Comparison of ENCODE assay signal across 14 cellular contexts in genomic region chr3:124504332-124505059, GRCh38.
DNase-seq lines count a peak whose midpoint lies in the region; ATAC-seq and TF ChIP-seq lines count a peak whose summit lies in the region.
"Had no signal": no experiment of that assay in that cellular context is flagged by ENCODE, and none has a peak within 500 bp of the region (broad histone marks: within the 10 kb centered on the region; RNA-seq: fewer than 3 reads in every experiment).

No MANE protein-coding gene starts in this region.

- TF ChIP-seq CTCF in fibroblast of the aortic adventitia (IDR thresholded peaks at IDR 0.05; ENCODE audit: insufficient read depth, low read length), result no peak
- no peak for TF ChIP-seq CTCF in testis (IDR thresholded peaks at IDR 0.05)
- no peak for TF ChIP-seq CTCF in ovary (IDR thresholded peaks at IDR 0.05)

- TF ChIP-seq POLR2A in testis (IDR thresholded peaks at IDR 0.05) (no peak), ovary (IDR thresholded peaks at IDR 0.05) (no peak)

- H3K27me3 ChIP-seq in testis, result no peaks in the 10 kb centered on the region
- no peaks in the 10 kb centered on the region for H3K27me3 ChIP-seq in ovary
- H3K27me3 ChIP-seq: brain microvascular endothelial cell had no signal

- no peaks in the 10 kb centered on the region for H3K36me3 ChIP-seq in testis (ENCODE audit: low read depth, missing control alignments)
- no peaks in the 10 kb centered on the region for H3K36me3 ChIP-seq in ovary
- H3K36me3 ChIP-seq: brain microvascular endothelial cell had no signal

- TF ChIP-seq EP300 in ovary (IDR thresholded peaks at IDR 0.05), result no peak

- H3K4me1 ChIP-seq in testis, result peaks cover 13% of the 10 kb centered on the region
- no peaks in the 10 kb centered on the region for H3K4me1 ChIP-seq in ovary (ENCODE audit: insufficient read depth)

- ATAC-seq in SK-N-SH treated with all-trans-retinoic acid at 6 μM for 48 hours, result peak; percentile 99
- no peak for ATAC-seq in HG03469 (IDR thresholded peaks at IDR 0.05; ENCODE audit: unreplicated experiment)
- ATAC-seq: T-helper 17 cell had no signal

- DNase-seq in NCI-H2196 (lab: John Stamatoyannopoulos, UW; ENCODE audit: unreplicated experiment) (peak; percentile 29), NCI-H2196 treated with DMSO at 0.1 percent for 48 hours (lab: John Stamatoyannopoulos, UW; ENCODE audit: unreplicated experiment) (no peak), fibroblast of the aortic adventitia (ENCODE audit: low read depth) (peak; percentile 39), testis (peak; percentile 66), ovary (no peak), GF-D8 (lab: John Stamatoyannopoulos, UW) (no peak)
- DNase-seq: ACHN; activated CD8-positive, alpha-beta memory T cell treated with anti-CD3 and anti-CD28 coated beads, Interleukin-2, amount 50 U/mL, for 4 hours; brain microvascular endothelial cell; midbrain; NCI-H526; T-helper 17 cell had no signal

- intact Hi-C loops in testis (cut with DNase I; ENCODE audit: low total_unique reads) (no loop called here), ovary (cut with DNase I) (no loop called here)

- WGBS in testis, 2 donors, result 43 to 60% methylated on average over 1 of the region's 1 CpG
- WGBS in ovary, 3 donors, result 40 to 50% (median 44%) methylated on average over 1 of the region's 1 CpG

- H3K27ac ChIP-seq in testis (peak overlapping the region; percentile 42 to 66), ovary (no peak overlapping the region)
- H3K27ac ChIP-seq: brain microvascular endothelial cell had no signal

- H3K9me3 ChIP-seq in testis (no peaks in the 10 kb centered on the region), ovary (no peaks in the 10 kb centered on the region)

- no peak overlapping the region for H3K4me3 ChIP-seq in fibroblast of the aortic adventitia (ENCODE audit: low read depth, low read length)
- H3K4me3 ChIP-seq in testis, result peak overlapping the region in 1 of 2 donors; percentile 11
- no peak overlapping the region for H3K4me3 ChIP-seq in ovary

TF ChIP-seq in SK-N-SH treated with all-trans-retinoic acid at 6 μM for 48 hours, 23 proteins besides CTCF, POLR2A, EP300 and RAD21:
- TF ChIP-seq SNAI2 (CRISPR knock-in tag; IDR thresholded peaks at IDR 0.05) (0 out of 2 replicates have a peak, but pooled peaks have one; percentile 66), ISL1 (CRISPR knock-in tag; IDR thresholded peaks at IDR 0.05) (peak; percentile 96), OSR1 (CRISPR knock-in tag; IDR thresholded peaks at IDR 0.05) (no peak)

Comparison
In these comparisons a context has a peak if more than half of its experiments do, and no peak if none do; other contexts are left out.
1. DNase-seq: peak in NCI-H2196 (single experiment), fibroblast of the aortic adventitia (single experiment) and testis (single experiment); none in NCI-H2196 treated with DMSO at 0.1 percent for 48 hours (single experiment), ovary (0 of 5) and GF-D8 (single experiment).
2. H3K27ac ChIP-seq: peak in testis (2 of 2); none in ovary (0 of 2).